ENCODE assay signal across 30 cellular contexts in the genomic region with DNA sequence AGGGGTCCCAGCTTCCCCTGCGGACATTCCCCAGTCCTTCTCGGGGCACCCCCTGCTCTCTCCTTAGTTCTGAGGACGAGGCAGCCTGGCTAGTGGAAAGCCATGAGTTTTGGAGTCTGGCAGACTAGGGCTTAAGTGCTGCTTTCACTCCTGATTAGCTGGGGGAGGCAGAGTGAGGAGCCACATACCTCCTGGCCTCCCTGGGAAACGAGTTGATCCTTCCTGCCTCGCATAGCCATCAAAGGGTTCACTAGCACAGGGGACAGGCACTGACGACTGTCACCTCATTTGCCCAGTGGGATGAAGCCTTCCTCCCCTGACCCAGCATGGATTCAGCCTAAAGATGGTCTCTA.
DNase-seq lines count a peak whose midpoint lies in the region; ATAC-seq and TF ChIP-seq lines count a peak whose summit lies in the region.
"Had no signal": no experiment of that assay in that cellular context is flagged by ENCODE, and none has a peak within 500 bp of the region (broad histone marks: within the 10 kb centered on the region; RNA-seq: fewer than 3 reads in every experiment).

No MANE protein-coding gene starts in this region.

- no peak overlapping the region for H3K27ac ChIP-seq in mesendoderm (ENCODE audit: low read depth, low read length)
- H3K27ac ChIP-seq in trophoblast cell (ENCODE audit: low read depth, low read length) = peak overlapping the region; percentile 50
- no peak overlapping the region for H3K27ac ChIP-seq in right lobe of liver
- H3K27ac ChIP-seq in tibial artery = no peak overlapping the region
- H3K27ac ChIP-seq: C4-2B, heart left ventricle had no signal

- H4K8ac ChIP-seq in mesendoderm (ENCODE audit: low read depth, low read length) (no peak overlapping the region), trophoblast cell (ENCODE audit: low read depth, low read length) (peak overlapping the region; percentile 25)

- H3K4me3 Mint-ChIP-seq in effector memory CD8-positive, alpha-beta T cell = no peak overlapping the region
- H3K4me3 Mint-ChIP-seq: activated naive CD8-positive, alpha-beta T cell treated with anti-CD3 and anti-CD28 coated beads, Interleukin-2, amount 50 U/mL, for 24 hours; dendritic cell treated with granulocyte-macrophage colony-stimulating factor and Interleukin-4, amounts not matched to agents 40 ng/mL and 50 ng/mL, for 4 days; IgD-negative memory B cell; stimulated activated effector memory CD8-positive, alpha-beta T cell treated with anti-CD3 and anti-CD28 coated beads, Interleukin-12 subunit alpha, Interleukin-12 subunit beta, amount 100 ng/mL, for 72 hours; T-helper 17 cell had no signal

- WGBS in mesendoderm (ENCODE audit: extremely low coverage, insufficient coverage, low lambda C conversion rate) = no CpG with 5 or more reads among the region's 6 CpGs
- no CpG with 5 or more reads among the region's 6 CpGs for WGBS in trophoblast cell (ENCODE audit: extremely low coverage, insufficient coverage, insufficient read length)
- WGBS in right lobe of liver (ENCODE audit: insufficient coverage, low coverage, low lambda C conversion rate, missing lambda C conversion rate) = no CpG with 5 or more reads among the region's 6 CpGs

- intact Hi-C loops in right lobe of liver (cut with DNase I) (no loop called here), tibial artery (cut with DNase I; ENCODE audit: low total_unique reads) (no loop called here)

- H4K12ac ChIP-seq in trophoblast cell (ENCODE audit: low read depth, low read length) = no peak overlapping the region

- no peaks in the 10 kb centered on the region for H3K79me2 ChIP-seq in mesendoderm (ENCODE audit: control insufficient read depth, insufficient read depth, low read length)
- peaks cover 4% of the 10 kb centered on the region for H3K79me2 ChIP-seq in trophoblast cell (ENCODE audit: control insufficient read depth, insufficient read depth, low read length, poor library complexity)

- no peaks in the 10 kb centered on the region for H3K36me3 ChIP-seq in H7 (replicated peaks; ENCODE audit: control insufficient read depth, insufficient read depth, low read length)
- no peaks in the 10 kb centered on the region for H3K36me3 ChIP-seq in adipocyte (ENCODE audit: control insufficient read depth, insufficient read depth, low read length, severe bottlenecking)
- no peaks in the 10 kb centered on the region for H3K36me3 ChIP-seq in mesendoderm (ENCODE audit: control insufficient read depth, insufficient read depth, low read length)
- H3K36me3 ChIP-seq in trophoblast cell (ENCODE audit: control insufficient read depth in 1 of 2, insufficient read depth in 2 of 2, low read length in 2 of 2) = no peaks in the 10 kb centered on the region
- H3K36me3 ChIP-seq in right lobe of liver = no peaks in the 10 kb centered on the region
- H3K36me3 ChIP-seq in tibial artery = no peaks in the 10 kb centered on the region
- H3K36me3 ChIP-seq: heart left ventricle, transverse colon had no signal

- H3K9ac ChIP-seq in adipocyte (ENCODE audit: low read length) = no peak overlapping the region
- H3K9ac ChIP-seq in mesendoderm (ENCODE audit: low read length) = peak overlapping the region; percentile 14
- H3K9ac ChIP-seq in trophoblast cell (ENCODE audit: low read length) = no peak overlapping the region

- H3K4me3 ChIP-seq in H7 (ENCODE audit: insufficient read depth, low read depth, low read length) = no peak overlapping the region
- H3K4me3 ChIP-seq in adipocyte (ENCODE audit: low read length) = no peak overlapping the region
- H3K4me3 ChIP-seq in mesendoderm (ENCODE audit: low read length) = no peak overlapping the region
- H3K4me3 ChIP-seq in trophoblast cell (ENCODE audit: low read depth, low read length) = no peak overlapping the region
- no peak overlapping the region for H3K4me3 ChIP-seq in right lobe of liver
- no peak overlapping the region for H3K4me3 ChIP-seq in tibial artery
- H3K4me3 ChIP-seq: heart left ventricle, mucosa of descending colon, transverse colon had no signal

- DNase-seq in H7 (peak; percentile 25), adipocyte (ENCODE audit: low read depth) (peak; percentile 19), mesendoderm (peak; percentile 76), trophoblast cell (no peak), NCI-H1105 treated with DMSO at 0.1 percent for 48 hours (lab: John Stamatoyannopoulos, UW) (no peak), right lobe of liver (no peak), tibial artery (no peak)
- DNase-seq in effector memory CD8-positive, alpha-beta T cell = no peak
- DNase-seq: activated gamma-delta T cell treated with Interleukin-2 at 50 U/mL for 16 hours; activated naive CD8-positive, alpha-beta T cell treated with anti-CD3 and anti-CD28 coated beads, Interleukin-2, amount 50 U/mL, for 24 hours; activated T-cell treated with anti-CD3 and anti-CD28 coated beads, Interleukin-2, amount 50 U/mL, for 48 hours; Caco-2; DMS79 treated with DMSO at 0.1 percent for 48 hours; foreskin melanocyte; GF-D8; heart left ventricle; kidney; mucosa of descending colon; NCI-H1092; NCI-H1930; NCI-H524 treated with DMSO at 0.1 percent for 48 hours; NK-92 treated with Interleukin-12 subunit alpha and Interleukin-12 subunit beta, amount 100 ng/mL, for 24 hours; stimulated activated CD4-positive, alpha-beta T cell treated with anti-CD3 and anti-CD28 coated beads, Interleukin-4, amount 100 ng/mL, for 4 hours; T-helper 17 cell; transverse colon had no signal

- TF ChIP-seq CTCF in right lobe of liver (IDR thresholded peaks at IDR 0.05) = no peak
- TF ChIP-seq CTCF in tibial artery (IDR thresholded peaks at IDR 0.05) = no peak

- peaks cover 52 to 81% of the 10 kb centered on the region in 2 donors for H3K27me3 Mint-ChIP-seq in effector memory CD8-positive, alpha-beta T cell

- no peaks in the 10 kb centered on the region for H3K27me3 ChIP-seq in H7 (ENCODE audit: control insufficient read depth, insufficient read depth, low read length)
- H3K27me3 ChIP-seq in adipocyte (replicated peaks; ENCODE audit: control insufficient read depth, insufficient read depth, low read length) = peaks cover 9% of the 10 kb centered on the region
- H3K27me3 ChIP-seq in mesendoderm (ENCODE audit: insufficient read depth, low read length, poor library complexity) = no peaks in the 10 kb centered on the region
- no peaks in the 10 kb centered on the region for H3K27me3 ChIP-seq in trophoblast cell (ENCODE audit: insufficient read depth, low read length)
- H3K27me3 ChIP-seq in right lobe of liver = no peaks in the 10 kb centered on the region
- H3K27me3 ChIP-seq in tibial artery = no peaks in the 10 kb centered on the region
- H3K27me3 ChIP-seq: heart left ventricle, transverse colon had no signal

- H3K27ac Mint-ChIP-seq in effector memory CD8-positive, alpha-beta T cell = no peak overlapping the region
- H3K27ac Mint-ChIP-seq: activated naive CD8-positive, alpha-beta T cell treated with anti-CD3 and anti-CD28 coated beads, Interleukin-2, amount 50 U/mL, for 24 hours; dendritic cell treated with granulocyte-macrophage colony-stimulating factor and Interleukin-4, amounts not matched to agents 40 ng/mL and 50 ng/mL, for 4 days; stimulated activated effector memory CD8-positive, alpha-beta T cell treated with anti-CD3 and anti-CD28 coated beads, Interleukin-12 subunit alpha, Interleukin-12 subunit beta, amount 100 ng/mL, for 72 hours; T-helper 17 cell had no signal

- peak overlapping the region; percentile 0 for H3K14ac ChIP-seq in trophoblast cell (ENCODE audit: low read length)

- H3K36me3 Mint-ChIP-seq in effector memory CD8-positive, alpha-beta T cell (ENCODE audit: insufficient read depth) = no peaks in the 10 kb centered on the region
- H3K36me3 Mint-ChIP-seq: IgD-negative memory B cell; stimulated activated effector memory CD8-positive, alpha-beta T cell treated with anti-CD3 and anti-CD28 coated beads, Interleukin-12 subunit alpha, Interleukin-12 subunit beta, amount 100 ng/mL, for 72 hours had no signal

- no peak overlapping the region for H2BK15ac ChIP-seq in mesendoderm (replicated peaks; ENCODE audit: low read depth)

- H3K4me2 ChIP-seq in mesendoderm (ENCODE audit: low read length) (no peak overlapping the region), trophoblast cell (ENCODE audit: low read length) (no peak overlapping the region)

- no peak for TF ChIP-seq POLR2A in right lobe of liver (IDR thresholded peaks at IDR 0.05)

- H3K4ac ChIP-seq in mesendoderm (ENCODE audit: low read depth, low read length) (no peak overlapping the region), trophoblast cell (ENCODE audit: low read depth, low read length) (no peak overlapping the region)

- H2BK120ac ChIP-seq in mesendoderm (ENCODE audit: low read depth, low read length) (no peak overlapping the region), trophoblast cell (ENCODE audit: insufficient read depth, low read length, poor library complexity) (peak overlapping the region; percentile 27)

- no peak overlapping the region for H2AFZ ChIP-seq in trophoblast cell (ENCODE audit: insufficient read depth, low read length, poor library complexity)

- H3K4me1 ChIP-seq in adipocyte (ENCODE audit: control insufficient read depth, insufficient read depth, low read length) (peaks cover 14% of the 10 kb centered on the region), mesendoderm (ENCODE audit: control insufficient read depth, low read depth, low read length) (peaks cover 27% of the 10 kb centered on the region), trophoblast cell (ENCODE audit: control insufficient read depth in 1 of 2, insufficient read depth in 2 of 2, low read length in 2 of 2) (peaks cover 51 to 55% of the 10 kb centered on the region in 2 experiments), right lobe of liver (peaks cover 0 to 9% (median 0%) of the 10 kb centered on the region in 4 donors), tibial artery (peaks cover 0 to 47% (median 19%) of the 10 kb centered on the region in 4 donors)

- peak overlapping the region; percentile 98 for H2AK5ac ChIP-seq in mesendoderm (ENCODE audit: low read length)
- H2AK5ac ChIP-seq in trophoblast cell (ENCODE audit: low read length) = peak overlapping the region; percentile 6

- H4K5ac ChIP-seq in mesendoderm (ENCODE audit: low read length) = no peak overlapping the region

- no peak for ATAC-seq in effector memory CD8-positive, alpha-beta T cell (replicated peaks)
- no peak for ATAC-seq in right lobe of liver
- ATAC-seq: activated naive CD8-positive, alpha-beta T cell treated with anti-CD3 and anti-CD28 coated beads, Interleukin-2, amount 50 U/mL, for 24 hours; heart left ventricle; mucosa of descending colon; sciatic nerve; stimulated activated effector memory CD8-positive, alpha-beta T cell treated with anti-CD3 and anti-CD28 coated beads, Interleukin-12 subunit alpha, Interleukin-12 subunit beta, amount 100 ng/mL, for 72 hours; T-helper 17 cell had no signal

- H3K4me1 Mint-ChIP-seq in effector memory CD8-positive, alpha-beta T cell (ENCODE audit: low read depth in 2 of 2) = peaks cover 0 to 2% of the 10 kb centered on the region in 2 donors
- H3K4me1 Mint-ChIP-seq: activated naive CD8-positive, alpha-beta T cell treated with anti-CD3 and anti-CD28 coated beads, Interleukin-2, amount 50 U/mL, for 24 hours; IgD-negative memory B cell had no signal

- H3K56ac ChIP-seq in mesendoderm (ENCODE audit: low read length) = peak overlapping the region; percentile 62

- H2BK5ac ChIP-seq in mesendoderm (ENCODE audit: low read length) (peak overlapping the region; percentile 77), trophoblast cell (ENCODE audit: low read depth, low read length, poor library complexity) (no peak overlapping the region)

- peak overlapping the region; percentile 96 for H4K91ac ChIP-seq in trophoblast cell (ENCODE audit: low read depth, low read length)

- H3K79me1 ChIP-seq in mesendoderm (ENCODE audit: low read length) (no peaks in the 10 kb centered on the region), trophoblast cell (ENCODE audit: low read length) (peaks cover 54% of the 10 kb centered on the region)

- H3K18ac ChIP-seq in mesendoderm (ENCODE audit: low read length) (peak overlapping the region; percentile 77), trophoblast cell (ENCODE audit: low read length) (no peak overlapping the region)

- H3K9me3 ChIP-seq in adipocyte (ENCODE audit: control insufficient read depth, low read length) = no peaks in the 10 kb centered on the region
- no peaks in the 10 kb centered on the region for H3K9me3 ChIP-seq in trophoblast cell (ENCODE audit: insufficient read depth, low read depth, low read length)
- H3K9me3 ChIP-seq in right lobe of liver = no peaks in the 10 kb centered on the region
- H3K9me3 ChIP-seq in tibial artery = no peaks in the 10 kb centered on the region
- H3K9me3 ChIP-seq: Caco-2, heart left ventricle, mucosa of descending colon, transverse colon had no signal

- H3K9me3 Mint-ChIP-seq in effector memory CD8-positive, alpha-beta T cell = no peaks in the 10 kb centered on the region
- H3K9me3 Mint-ChIP-seq: activated naive CD8-positive, alpha-beta T cell treated with anti-CD3 and anti-CD28 coated beads, Interleukin-2, amount 50 U/mL, for 24 hours; dendritic cell treated with granulocyte-macrophage colony-stimulating factor and Interleukin-4, amounts not matched to agents 40 ng/mL and 50 ng/mL, for 4 days; IgD-negative memory B cell; stimulated activated effector memory CD8-positive, alpha-beta T cell treated with anti-CD3 and anti-CD28 coated beads, Interleukin-12 subunit alpha, Interleukin-12 subunit beta, amount 100 ng/mL, for 72 hours had no signal

- H3K23ac ChIP-seq in mesendoderm (ENCODE audit: low read length) (no peak overlapping the region), trophoblast cell (ENCODE audit: low read length) (no peak overlapping the region)

- H2BK12ac ChIP-seq in trophoblast cell (ENCODE audit: low read length) = peak overlapping the region; percentile 24

Comparison
In these comparisons a context has a peak if more than half of its experiments do, and no peak if none do; other contexts are left out.
1. DNase-seq: peak in H7 (single experiment), adipocyte (single experiment) and mesendoderm (single experiment); none in trophoblast cell (0 of 2), NCI-H1105 treated with DMSO at 0.1 percent for 48 hours (single experiment), effector memory CD8-positive, alpha-beta T cell (0 of 3), right lobe of liver (0 of 3) and tibial artery (0 of 2).